Comparison of ENCODE assay signal across 25 cellular contexts in genomic region chr19:35457173-35457572, GRCh38.
A peak's percentile ranks its signal among the peaks of the same experiment; 100 is the strongest.
DNase-seq lines count a peak whose midpoint lies in the region; ATAC-seq and TF ChIP-seq lines count a peak whose summit lies in the region.
"Had no signal": no experiment of that assay in that cellular context is flagged by ENCODE, and none has a peak within 500 bp of the region (broad histone marks: within the 10 kb centered on the region; RNA-seq: fewer than 3 reads in every experiment).

No MANE protein-coding gene starts in this region.

- TF ChIP-seq CTCF in GM10248 (IDR thresholded peaks at IDR 0.05; ENCODE audit: control extremely low read depth, extremely low read depth, low read depth, missing control alignments): no peak

- POLR2A ChIA-PET in GM10248 (lab: Yijun Ruan, JAX): no interaction called here

- CTCF ChIA-PET in GM10248 (lab: Yijun Ruan, JAX): interaction anchor here (0.9 to 5.4 kb wide), 4 partner anchors 12 to 104 kb away, joined by 5 to 36 read pairs (median 7); no protein-coding TSS in a partner anchor

- ATAC-seq in GM18868 (IDR thresholded peaks at IDR 0.05; ENCODE audit: unreplicated experiment): peak; percentile 48
- peak; percentile 37 for ATAC-seq in HG02763 (IDR thresholded peaks at IDR 0.05; ENCODE audit: unreplicated experiment)
- ATAC-seq in HG03520 (IDR thresholded peaks at IDR 0.05; ENCODE audit: unreplicated experiment): no peak
- no peak for ATAC-seq in HG03521 (IDR thresholded peaks at IDR 0.05; ENCODE audit: unreplicated experiment)
- ATAC-seq: GM23338; left ventricle myocardium superior; naive thymus-derived CD8-positive, alpha-beta T cell had no signal

- DNase-seq in GM10248 (ENCODE audit: extremely low spot score) (peak; percentile 58), germinal center (ENCODE audit: low spot score) (peak; percentile 41), NCI-H2227 treated with DMSO at 0.1 percent for 48 hours (lab: John Stamatoyannopoulos, UW) (no peak), amniotic stem cell (lab: John Stamatoyannopoulos, UW) (no peak)
- DNase-seq: activated CD4-positive, alpha-beta T cell treated with anti-CD3 and anti-CD28 coated beads for 4 hours; activated naive CD4-positive, alpha-beta T cell treated with anti-CD3 and anti-CD28 coated beads, Interleukin-2, amount 10 ng/mL, durations not matched to agents 7 days and 5 days; activated T-cell treated with anti-CD3 and anti-CD28 coated beads, Interleukin-2, amount 50 U/mL, for 48 hours; aorta; CD4-positive, CD25-positive, alpha-beta regulatory T cell; EL; esophagus squamous epithelium; left ventricle myocardium superior; naive thymus-derived CD8-positive, alpha-beta T cell; NCI-H1092 treated with DMSO at 0.1 percent for 48 hours; NCI-H2029; NCI-H226; retina; SK-N-SH; stimulated activated naive CD4-positive, alpha-beta T cell treated with Interleukin-2 at 50 U/mL for 16 hours; T-helper 2 cell had no signal

Comparison
In these comparisons a context has a peak if more than half of its experiments do, and no peak if none do; other contexts are left out.
1. DNase-seq: peak in GM10248 (single experiment) and germinal center (single experiment); none in NCI-H2227 treated with DMSO at 0.1 percent for 48 hours (single experiment) and amniotic stem cell (single experiment).
2. ATAC-seq: peak in GM18868 (single experiment) and HG02763 (single experiment); none in HG03520 (single experiment) and HG03521 (single experiment).